In the genomic region with DNA sequence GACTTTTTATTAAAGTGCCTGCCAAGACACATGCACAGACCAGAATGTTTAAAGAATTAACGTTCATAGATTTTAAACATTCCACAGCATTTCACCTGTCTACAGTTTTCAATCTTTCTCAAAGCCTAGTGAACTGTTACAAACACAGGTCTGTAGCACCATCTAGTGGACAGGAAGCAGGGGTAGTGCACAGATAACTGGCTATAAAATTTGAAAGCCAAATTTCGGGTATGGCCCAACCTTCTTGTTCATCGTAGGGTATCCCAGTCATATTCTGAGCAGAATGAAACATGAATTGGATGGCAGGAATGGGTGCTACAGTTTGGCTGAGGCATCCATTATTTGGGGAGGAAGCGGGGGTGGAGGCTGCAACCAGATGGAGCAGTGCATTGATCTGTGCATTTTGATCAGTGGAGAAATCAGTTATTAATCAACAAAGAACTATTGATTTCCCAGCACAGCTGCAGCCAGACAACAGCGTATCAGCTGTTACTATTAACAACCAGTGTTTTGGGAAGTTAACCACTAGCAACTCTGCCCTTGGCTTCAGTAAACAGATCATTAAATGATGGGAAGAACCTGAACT, we compare ENCODE assay signal across 8 cellular contexts. TPM values are rescaled to one million over a fixed set of nuclear protein-coding genes. Genes with fewer than 3 reads are reported as not detected.
A peak's percentile ranks its signal among the peaks of the same experiment; 100 is the strongest.
DNase-seq lines count a peak whose midpoint lies in the region; ATAC-seq, FAIRE-seq and TF ChIP-seq lines count a peak whose summit lies in the region.

No MANE protein-coding gene starts in this region.

- H3K27me3 Mint-ChIP-seq in activated CD4-positive, alpha-beta T cell treated with anti-CD3 and anti-CD28 coated beads, Interleukin-2, amount 10 ng/mL, durations not matched to agents 7 days and 5 days: peaks cover 9% of the 10 kb centered on the region

- CTCF ChIA-PET in activated CD4-positive, alpha-beta T cell treated with anti-CD3 and anti-CD28 coated beads, Interleukin-2, amount 10 ng/mL, durations not matched to agents 7 days and 5 days (lab: Charles Lee): interaction anchor here (0.7 to 1.4 kb wide), 2 partner anchors 129 to 752 kb away, joined by 4 read pairs; no protein-coding TSS in a partner anchor

- POLR2A ChIA-PET in activated CD4-positive, alpha-beta T cell treated with anti-CD3 and anti-CD28 coated beads, Interleukin-2, amount 10 ng/mL, durations not matched to agents 7 days and 5 days (lab: Charles Lee): no interaction called here

- H3K27me3 ChIP-seq in body of pancreas (no peaks in the 10 kb centered on the region), thoracic aorta (replicated peaks; ENCODE audit: insufficient read depth) (no peaks in the 10 kb centered on the region)

- peak; percentile 45 for DNase-seq in activated CD4-positive, alpha-beta T cell treated with anti-CD3 and anti-CD28 coated beads, Interleukin-2, amount 10 ng/mL, durations not matched to agents 7 days and 5 days
- DNase-seq in activated CD4-positive, alpha-beta T cell treated with anti-CD3 and anti-CD28 coated beads for 1 hour: no peak
- DNase-seq in GM20000 (ENCODE audit: low spot score) (peak; percentile 61), NCI-H526 (lab: John Stamatoyannopoulos, UW) (peak; percentile 83 to 87), body of pancreas (peak in 3 of 4 donors; percentile 26 to 53 (median 37)), thoracic aorta (ENCODE audit: low spot score) (no peak)

- intact Hi-C loops in body of pancreas (cut with DNase I): no loop called here

- TF ChIP-seq POLR2A in body of pancreas (IDR thresholded peaks at IDR 0.05): no peak

- H3K27ac Mint-ChIP-seq in activated CD4-positive, alpha-beta T cell treated with anti-CD3 and anti-CD28 coated beads, Interleukin-2, amount 10 ng/mL, durations not matched to agents 7 days and 5 days: no peak overlapping the region

- H3K4me1 Mint-ChIP-seq in activated CD4-positive, alpha-beta T cell treated with anti-CD3 and anti-CD28 coated beads, Interleukin-2, amount 10 ng/mL, durations not matched to agents 7 days and 5 days: no peaks in the 10 kb centered on the region

- no peaks in the 10 kb centered on the region for H3K9me3 Mint-ChIP-seq in activated CD4-positive, alpha-beta T cell treated with anti-CD3 and anti-CD28 coated beads, Interleukin-2, amount 10 ng/mL, durations not matched to agents 7 days and 5 days

- H3K36me3 Mint-ChIP-seq in activated CD4-positive, alpha-beta T cell treated with anti-CD3 and anti-CD28 coated beads, Interleukin-2, amount 10 ng/mL, durations not matched to agents 7 days and 5 days (ENCODE audit: low read depth): no peaks in the 10 kb centered on the region

- H3K27ac ChIP-seq in body of pancreas: no peak overlapping the region
- H3K27ac ChIP-seq in thoracic aorta: no peak overlapping the region

- H3K4me3 ChIP-seq in body of pancreas (no peak overlapping the region), thoracic aorta (no peak overlapping the region)

- H3K4me3 Mint-ChIP-seq in activated CD4-positive, alpha-beta T cell treated with anti-CD3 and anti-CD28 coated beads, Interleukin-2, amount 10 ng/mL, durations not matched to agents 7 days and 5 days: no peak overlapping the region

- WGBS in body of pancreas, 2 donors: 7 to 13% methylated on average over 5 of the region's 5 CpGs

- H3K4me1 ChIP-seq in body of pancreas (no peaks in the 10 kb centered on the region), thoracic aorta (ENCODE audit: control insufficient read depth in 1 of 2, low read depth in 2 of 2) (no peaks in the 10 kb centered on the region)

- peak; percentile 62 for TF ChIP-seq CTCF in GM20000 (IDR thresholded peaks at IDR 0.05; ENCODE audit: extremely low read depth, missing control alignments)
- peak; percentile 66 to 80 (median 74) for TF ChIP-seq CTCF in body of pancreas (IDR thresholded peaks at IDR 0.05)
- peak; percentile 61 for TF ChIP-seq CTCF in thoracic aorta (IDR thresholded peaks at IDR 0.05)

- no peaks in the 10 kb centered on the region for H3K9me3 ChIP-seq in body of pancreas
- H3K9me3 ChIP-seq in thoracic aorta: no peaks in the 10 kb centered on the region

- ATAC-seq in HG03457 (IDR thresholded peaks at IDR 0.05; ENCODE audit: unreplicated experiment) (peak; percentile 75), body of pancreas (peak; percentile 82), thoracic aorta (ENCODE audit: insufficient number of reproducible peaks, low FRiP score, low read depth) (peak; percentile 52)

- H3K36me3 ChIP-seq in body of pancreas (replicated peaks in 1 of 2; ENCODE audit: insufficient read depth in 1 of 2, low read depth in 2 of 2): no peaks in the 10 kb centered on the region
- no peaks in the 10 kb centered on the region for H3K36me3 ChIP-seq in thoracic aorta

- peak; percentile 98 for FAIRE-seq in islet of Langerhans (lab: Jason Lieb, UNC)

RNA-seq across cellular contexts. Expression of a gene that starts 56.1 kb away (rescaled TPM):
- total RNA-seq in activated CD4-positive, alpha-beta T cell treated with anti-CD3 and anti-CD28 coated beads, Interleukin-2, amount 10 ng/mL, durations not matched to agents 7 days and 5 days: under 1 TPM in 1 of 2 experiments, not detected in 1; 0.05 TPM
- total RNA-seq in body of pancreas (not detected), thoracic aorta (not detected)

Comparison
In these comparisons a context has a peak if more than half of its experiments do, and no peak if none do; other contexts are left out.
1. DNase-seq: peak in activated CD4-positive, alpha-beta T cell treated with anti-CD3 and anti-CD28 coated beads, Interleukin-2, amount 10 ng/mL, durations not matched to agents 7 days and 5 days (single experiment), GM20000 (single experiment), NCI-H526 (2 of 2) and body of pancreas (3 of 4); none in activated CD4-positive, alpha-beta T cell treated with anti-CD3 and anti-CD28 coated beads for 1 hour (single experiment) and thoracic aorta (single experiment).
2. Peak in every context shown above with its lines, with median percentiles within 50 percentile points of each other: CTCF ChIP-seq and ATAC-seq.